11 cellular contexts compared by ENCODE assay signal in genomic region chr1:16666502-16667421, GRCh38. TPM values are rescaled to one million over a fixed set of nuclear protein-coding genes. Genes with fewer than 3 reads are reported as not detected.
DNase-seq lines count a peak whose midpoint lies in the region; ATAC-seq and TF ChIP-seq lines count a peak whose summit lies in the region.
"Not testable (repeated sequence)": the region's sequence is repeated elsewhere in the genome, so short reads cannot be mapped to it uniquely, and the experiment has no call there.
"Had no signal": no experiment of that assay in that cellular context is flagged by ENCODE, and none has a peak within 500 bp of the region (broad histone marks: within the 10 kb centered on the region; RNA-seq: fewer than 3 reads in every experiment).

Gene RNU1-3, minus strand, starts transcription at chr1:16666948.

- not testable (repeated sequence) for H3K27ac ChIP-seq in right cardiac atrium (ENCODE audit: low read length)

- intact Hi-C loops in Calu3 (cut with micrococcal nuclease; ENCODE audit: unreplicated experiment); T-helper 1 cell treated with Interleukin-12 subunit alpha and Interleukin-12 subunit beta and Interleukin-4 antibody, amounts not matched to agents 30 ng/mL and 1 ng/mL, for 36 hours (cut with micrococcal nuclease); right cardiac atrium (cut with DNase I): not testable (repeated sequence)

- CTCF ChIA-PET in Calu3 (lab: Charles Lee), result not testable (repeated sequence)

- not testable (repeated sequence) for H3K27ac Mint-ChIP-seq in Calu3 (ENCODE audit: unreplicated experiment); HFFc6; brain; progenitor cell of endocrine pancreas

- no CpG with 5 or more reads among the region's 46 CpGs for WGBS in right cardiac atrium

- H3K9me3 ChIP-seq in right cardiac atrium (ENCODE audit: control insufficient read depth, low read length), result not testable (repeated sequence)

- not testable (repeated sequence) for H3K4me3 ChIP-seq in right cardiac atrium (ENCODE audit: low read length)

- TSS peak; percentile 99 for BruUV-seq in Calu3 (replicated peaks; lab: Mats Ljungman, UMichigan)

- ATAC-seq in GM19395 (IDR thresholded peaks at IDR 0.05; ENCODE audit: unreplicated experiment), result peak; percentile 92
- peak; percentile 85 for ATAC-seq in HG03159 (IDR thresholded peaks at IDR 0.05; ENCODE audit: unreplicated experiment)
- ATAC-seq in right cardiac atrium, result peak; percentile 97 to 98

- not testable (repeated sequence) for H3K4me3 Mint-ChIP-seq in Calu3 (ENCODE audit: low read depth, unreplicated experiment); HFFc6; brain; progenitor cell of endocrine pancreas (ENCODE audit: low read depth)

- H3K9me3 Mint-ChIP-seq in Calu3 (ENCODE audit: low read depth, unreplicated experiment); HFFc6; brain; progenitor cell of endocrine pancreas (ENCODE audit: low read depth): not testable (repeated sequence)

- not testable (repeated sequence) for DNase-seq in Calu3; HFFc6; right cardiac atrium; progenitor cell of endocrine pancreas (ENCODE audit: low spot score, unreplicated experiment)

- not testable (repeated sequence) for TF ChIP-seq CTCF in Calu3 (IDR thresholded peaks at IDR 0.05; ENCODE audit: unreplicated experiment); HFFc6 (IDR thresholded peaks at IDR 0.05); brain (conservative IDR thresholded peaks at IDR 0.05); progenitor cell of endocrine pancreas (IDR thresholded peaks at IDR 0.05; ENCODE audit: unreplicated experiment)

- H3K36me3 Mint-ChIP-seq in Calu3 (ENCODE audit: insufficient read depth, unreplicated experiment); HFFc6 (ENCODE audit: low read depth); brain; progenitor cell of endocrine pancreas (ENCODE audit: insufficient read depth): not testable (repeated sequence)

- H3K4me1 Mint-ChIP-seq in Calu3 (ENCODE audit: low read depth, unreplicated experiment); HFFc6 (ENCODE audit: low read depth); brain; progenitor cell of endocrine pancreas (ENCODE audit: low read depth): not testable (repeated sequence)

- H3K27me3 Mint-ChIP-seq in Calu3 (ENCODE audit: unreplicated experiment); HFFc6 (ENCODE audit: insufficient read depth); brain; progenitor cell of endocrine pancreas: not testable (repeated sequence)

- not testable (repeated sequence) for H3K27me3 ChIP-seq in right cardiac atrium (ENCODE audit: control insufficient read depth, insufficient read depth)

- not testable (repeated sequence) for H3K4me1 ChIP-seq in right cardiac atrium (ENCODE audit: control insufficient read depth, insufficient read depth, low read length)

RNA-seq across cellular contexts. Expression of gene RNU1-3, which starts in this region (rescaled TPM):
- 1,678 and 1,905 TPM in 2 replicates for total RNA-seq in Calu3 (2022)
- 1,000 to 10,000 TPM; 1,191 to 2,394 (median 1,819) TPM for total RNA-seq in HFFc6 (2021; fragmentation: NEBNext Ultra II Directional; extraction: Animal tissue kit (Norgen Biotek cat#: 25700))
- total RNA-seq in T-helper 1 cell treated with Interleukin-12 subunit alpha and Interleukin-12 subunit beta and Interleukin-4 antibody, amounts not matched to agents 30 ng/mL and 1 ng/mL, for 36 hours, result 2,156 and 2,251 TPM in 2 replicates
- not detected for polyA plus RNA-seq in brain (ENCODE audit: insufficient read depth, low read depth, low replicate concordance)
- total RNA-seq in right cardiac atrium, result 1,000 to 10,000 TPM; 3,675 to 8,578 (median 7,073) TPM
- polyA plus RNA-seq in right cardiac atrium, result not detected
- 3,923 and 3,957 TPM in 2 replicates for total RNA-seq in progenitor cell of endocrine pancreas
- polyA plus RNA-seq: neural cell, SK-N-SH, urinary bladder had no signal

Comparison
In these comparisons a context has a peak if more than half of its experiments do, and no peak if none do; other contexts are left out.
1. RNA of gene RNU1-3 (polyA plus RNA-seq): not detected in brain (single experiment); not detected in right cardiac atrium (single experiment); every median in the first group is over 10 times any median in the second.
2. Peak in every context shown above with its lines, with median percentiles within 50 percentile points of each other: ATAC-seq.